13 cellular contexts compared by ENCODE assay signal in the genomic region with DNA sequence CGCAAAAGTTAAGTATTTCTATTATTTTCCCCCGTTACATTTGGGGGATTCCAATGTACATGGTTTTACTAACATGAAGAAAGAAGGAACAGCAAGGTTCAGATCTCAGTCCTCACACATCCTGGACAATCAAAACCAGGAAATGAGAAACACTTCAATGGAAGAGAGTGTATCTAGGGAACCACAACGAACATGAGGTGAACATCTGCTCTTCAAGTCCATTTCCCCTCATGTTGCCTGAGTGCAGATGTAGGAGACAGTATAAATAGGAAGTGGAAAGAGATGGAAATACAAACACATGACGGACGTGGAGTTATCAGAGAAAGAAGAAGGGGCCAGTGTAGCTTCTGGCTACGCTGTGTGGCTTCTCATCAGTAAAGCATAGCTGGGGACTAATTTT. TPM values are rescaled to one million over a fixed set of nuclear protein-coding genes. Genes with fewer than 3 reads are reported as not detected.
DNase-seq lines count a peak whose midpoint lies in the region; ATAC-seq and TF ChIP-seq lines count a peak whose summit lies in the region.
"Had no signal": no experiment of that assay in that cellular context is flagged by ENCODE, and none has a peak within 500 bp of the region (broad histone marks: within the 10 kb centered on the region; RNA-seq: fewer than 3 reads in every experiment).

No MANE protein-coding gene starts in this region.

- H3K79me2 ChIP-seq in neural progenitor cell (ENCODE audit: low read depth), result peaks cover 92% of the 10 kb centered on the region

- H3K4me3 Mint-ChIP-seq in neural progenitor cell, result no peak overlapping the region
- H3K4me3 Mint-ChIP-seq: activated CD4-positive, alpha-beta memory T cell treated with anti-CD3 and anti-CD28 coated beads, Interleukin-2, amount 10 ng/mL, durations not matched to agents 7 days and 5 days; activated T-helper 17 cell treated with anti-CD3 and anti-CD28 coated beads, Interleukin-2, amount 50 U/mL, for 72 hours had no signal

- peaks cover 37% of the 10 kb centered on the region for H3K36me3 Mint-ChIP-seq in neural progenitor cell

- H3K4me2 ChIP-seq in neural progenitor cell, result no peak overlapping the region

- H3K27me3 Mint-ChIP-seq in neural progenitor cell (ENCODE audit: insufficient read depth, low read depth), result no peaks in the 10 kb centered on the region
- H3K27me3 Mint-ChIP-seq: progenitor cell of endocrine pancreas had no signal

- no peaks in the 10 kb centered on the region for H4K20me1 ChIP-seq in neural progenitor cell (ENCODE audit: low read depth)

- H3K27ac Mint-ChIP-seq in neural progenitor cell, result no peak overlapping the region
- H3K27ac Mint-ChIP-seq: activated CD4-positive, alpha-beta memory T cell treated with anti-CD3 and anti-CD28 coated beads, Interleukin-2, amount 10 ng/mL, durations not matched to agents 7 days and 5 days; activated T-helper 17 cell treated with anti-CD3 and anti-CD28 coated beads, Interleukin-2, amount 50 U/mL, for 72 hours; progenitor cell of endocrine pancreas had no signal

- H3K27me3 ChIP-seq in neural progenitor cell, result no peaks in the 10 kb centered on the region
- H3K27me3 ChIP-seq in ascending aorta, result no peaks in the 10 kb centered on the region

- TF ChIP-seq CTCF in choroid plexus epithelial cell (conservative IDR thresholded peaks at IDR 0.05; ENCODE audit: low read depth, low read length) (no peak), neural progenitor cell (IDR thresholded peaks at IDR 0.05) (no peak), ascending aorta (IDR thresholded peaks at IDR 0.05) (no peak)

- H3K4me3 ChIP-seq in choroid plexus epithelial cell (ENCODE audit: low read depth, low read length) (no peak overlapping the region), neural progenitor cell (no peak overlapping the region), ascending aorta (no peak overlapping the region)

- H3K9me3 Mint-ChIP-seq in neural progenitor cell, result peaks cover 27% of the 10 kb centered on the region
- H3K9me3 Mint-ChIP-seq: activated CD4-positive, alpha-beta memory T cell treated with anti-CD3 and anti-CD28 coated beads, Interleukin-2, amount 10 ng/mL, durations not matched to agents 7 days and 5 days; activated T-helper 17 cell treated with anti-CD3 and anti-CD28 coated beads, Interleukin-2, amount 50 U/mL, for 72 hours had no signal

- H3K36me3 ChIP-seq in neural progenitor cell, result no peaks in the 10 kb centered on the region
- no peaks in the 10 kb centered on the region for H3K36me3 ChIP-seq in ascending aorta

- H3K4me1 ChIP-seq in neural progenitor cell, result peaks cover 13% of the 10 kb centered on the region
- no peaks in the 10 kb centered on the region for H3K4me1 ChIP-seq in ascending aorta

- H3K9me3 ChIP-seq in neural progenitor cell (ENCODE audit: low read depth) (no peaks in the 10 kb centered on the region), ascending aorta (no peaks in the 10 kb centered on the region)

- H3K9ac ChIP-seq in neural progenitor cell, result no peak overlapping the region

- peaks cover 9% of the 10 kb centered on the region for H3K4me1 Mint-ChIP-seq in neural progenitor cell
- H3K4me1 Mint-ChIP-seq: activated CD4-positive, alpha-beta memory T cell treated with anti-CD3 and anti-CD28 coated beads, Interleukin-2, amount 10 ng/mL, durations not matched to agents 7 days and 5 days; activated T-helper 17 cell treated with anti-CD3 and anti-CD28 coated beads, Interleukin-2, amount 50 U/mL, for 72 hours had no signal

- no peak overlapping the region for H2AFZ ChIP-seq in neural progenitor cell (replicated peaks)

- H3K27ac ChIP-seq in neural progenitor cell (peak overlapping the region; percentile 72), ascending aorta (no peak overlapping the region)

- ATAC-seq in GM18867 (IDR thresholded peaks at IDR 0.05; ENCODE audit: unreplicated experiment), result no peak
- ATAC-seq: activated T-helper 17 cell treated with anti-CD3 and anti-CD28 coated beads, Interleukin-2, amount 50 U/mL, for 72 hours had no signal

- peaks cover 4% of the 10 kb centered on the region for H3F3A ChIP-seq in neural progenitor cell (ENCODE audit: low read depth)

- DNase-seq in NCI-H82 (lab: John Stamatoyannopoulos, UW) (peak; percentile 32), NCI-H82 treated with DMSO at 0.1 percent for 48 hours (lab: John Stamatoyannopoulos, UW; ENCODE audit: unreplicated experiment) (no peak), NCI-H2029 treated with DMSO at 0.1 percent for 48 hours (lab: John Stamatoyannopoulos, UW) (peak; percentile 79), choroid plexus epithelial cell (ENCODE audit: low read depth) (peak; percentile 59), neural progenitor cell (ENCODE audit: low spot score) (no peak), ascending aorta (ENCODE audit: low spot score in 2 of 2) (no peak), 8988T (no peak)
- DNase-seq: activated CD4-positive, alpha-beta memory T cell treated with anti-CD3 and anti-CD28 coated beads, Interleukin-2, amount 10 ng/mL, durations not matched to agents 7 days and 5 days; effector CD8-positive, alpha-beta T cell; substantia nigra had no signal

- intact Hi-C loops in ascending aorta (cut with DNase I), result no loop called here

RNA-seq across cellular contexts. Expression of gene CHN1, which starts 52.6 kb away (rescaled TPM):
- total RNA-seq in neural progenitor cell (ENCODE audit: low replicate concordance) (45.0 and 46.6 TPM in 2 replicates), ascending aorta (7.8 TPM)

Comparison
In these comparisons a context has a peak if more than half of its experiments do, and no peak if none do; other contexts are left out.
1. DNase-seq: peak in NCI-H82 (single experiment), NCI-H2029 treated with DMSO at 0.1 percent for 48 hours (single experiment) and choroid plexus epithelial cell (single experiment); none in NCI-H82 treated with DMSO at 0.1 percent for 48 hours (single experiment), neural progenitor cell (single experiment), ascending aorta (0 of 2) and 8988T (single experiment).